8 cellular contexts compared by ENCODE assay signal in genomic region chrX:139204903-139205667, GRCh38.
DNase-seq lines count a peak whose midpoint lies in the region; ATAC-seq and TF ChIP-seq lines count a peak whose summit lies in the region.

No MANE protein-coding gene starts in this region.

- no peaks in the 10 kb centered on the region for H3K79me2 ChIP-seq in osteoblast (ENCODE audit: insufficient read depth, low read length)

- peak; percentile 60 for ATAC-seq in SK-N-SH treated with all-trans-retinoic acid at 6 μM for 48 hours
- ATAC-seq in foreskin keratinocyte = peak; percentile 58
- no peak for ATAC-seq in HG03460 (IDR thresholded peaks at IDR 0.05; ENCODE audit: unreplicated experiment)

- no peak overlapping the region for H3K27ac ChIP-seq in foreskin keratinocyte
- H3K27ac ChIP-seq in osteoblast (ENCODE audit: low read depth, low read length) = no peak overlapping the region

- no peaks in the 10 kb centered on the region for H4K20me1 ChIP-seq in osteoblast (ENCODE audit: insufficient read depth, low read length)

- H3K9me3 Mint-ChIP-seq in activated naive CD4-positive, alpha-beta T cell treated with anti-CD3 and anti-CD28 coated beads for 36 hours = no peaks in the 10 kb centered on the region

- H3K4me3 Mint-ChIP-seq in activated naive CD4-positive, alpha-beta T cell treated with anti-CD3 and anti-CD28 coated beads for 36 hours = peak overlapping the region; percentile 53

- H3K4me3 ChIP-seq in osteoblast (ENCODE audit: insufficient read depth, low read length) = no peak overlapping the region

- peak overlapping the region; percentile 39 for H3K4me2 ChIP-seq in osteoblast (ENCODE audit: insufficient read depth, low read length)

- no peak overlapping the region for H3K27ac Mint-ChIP-seq in activated naive CD4-positive, alpha-beta T cell treated with anti-CD3 and anti-CD28 coated beads for 36 hours

- peaks cover 2% of the 10 kb centered on the region for H3K4me1 Mint-ChIP-seq in activated naive CD4-positive, alpha-beta T cell treated with anti-CD3 and anti-CD28 coated beads for 36 hours (ENCODE audit: low read depth)

- H2AFZ ChIP-seq in osteoblast (ENCODE audit: low read length) = no peak overlapping the region

- no peaks in the 10 kb centered on the region for H3K36me3 Mint-ChIP-seq in activated naive CD4-positive, alpha-beta T cell treated with anti-CD3 and anti-CD28 coated beads for 36 hours (ENCODE audit: low read depth)

- peak; percentile 5 for DNase-seq in activated naive CD4-positive, alpha-beta T cell treated with anti-CD3 and anti-CD28 coated beads for 36 hours
- DNase-seq in activated naive CD4-positive, alpha-beta T cell (lab: John Stamatoyannopoulos, UW) = no peak
- DNase-seq in foreskin keratinocyte (peak in 1 of 2 donors; percentile 1), osteoblast (ENCODE audit: insufficient read length, low spot score, missing footprints) (no peak), NCI-H1694 treated with DMSO at 0.1 percent for 48 hours (lab: John Stamatoyannopoulos, UW) (no peak)
- DNase-seq in activated effector memory CD4-positive, alpha-beta T cell treated with anti-CD3 and anti-CD28 coated beads, Interleukin-2, amount 50 U/mL, for 16 hours = no peak

- H3K27me3 ChIP-seq in foreskin keratinocyte (peaks cover 38% of the 10 kb centered on the region), osteoblast (ENCODE audit: insufficient read depth, low read length) (no peaks in the 10 kb centered on the region)

- TF ChIP-seq CTCF in foreskin keratinocyte (conservative IDR thresholded peaks at IDR 0.05) = no peak
- no peak for TF ChIP-seq CTCF in osteoblast (IDR thresholded peaks at IDR 0.05; ENCODE audit: extremely low read depth, low read depth, low read length)

- CTCF ChIA-PET in activated naive CD4-positive, alpha-beta T cell treated with anti-CD3 and anti-CD28 coated beads for 36 hours (lab: Charles Lee) = no interaction called here

- H3K36me3 ChIP-seq in osteoblast (ENCODE audit: insufficient read depth, low read length) = no peaks in the 10 kb centered on the region

- intact Hi-C loops in activated naive CD4-positive, alpha-beta T cell treated with anti-CD3 and anti-CD28 coated beads for 36 hours (cut with micrococcal nuclease) = no loop called here

- H3K4me1 ChIP-seq in foreskin keratinocyte (no peaks in the 10 kb centered on the region), osteoblast (ENCODE audit: insufficient read depth, low read length) (no peaks in the 10 kb centered on the region)

- no peaks in the 10 kb centered on the region for H3K9me3 ChIP-seq in osteoblast (ENCODE audit: low read depth, low read length)

- H3K27me3 Mint-ChIP-seq in activated naive CD4-positive, alpha-beta T cell treated with anti-CD3 and anti-CD28 coated beads for 36 hours (ENCODE audit: low read depth) = peaks cover 32% of the 10 kb centered on the region

TF ChIP-seq in SK-N-SH treated with all-trans-retinoic acid at 6 μM for 48 hours, 23 proteins besides CTCF, POLR2A, EP300 and RAD21:
- TF ChIP-seq GLIS3 (CRISPR knock-in tag; IDR thresholded peaks at IDR 0.05) = no peak
- TF ChIP-seq TOX (CRISPR knock-in tag; IDR thresholded peaks at IDR 0.05; ENCODE audit: borderline replicate concordance) = no peak
- no peak for TF ChIP-seq ZC3H10 (CRISPR knock-in tag; IDR thresholded peaks at IDR 0.05)
- no peak for TF ChIP-seq ARNTL (CRISPR knock-in tag; IDR thresholded peaks at IDR 0.05; ENCODE audit: borderline replicate concordance, low read depth)
- TF ChIP-seq RARB (CRISPR knock-in tag; IDR thresholded peaks at IDR 0.05) = no peak
- no peak for TF ChIP-seq ZNF8 (CRISPR knock-in tag; IDR thresholded peaks at IDR 0.05)
